In the genomic region with DNA sequence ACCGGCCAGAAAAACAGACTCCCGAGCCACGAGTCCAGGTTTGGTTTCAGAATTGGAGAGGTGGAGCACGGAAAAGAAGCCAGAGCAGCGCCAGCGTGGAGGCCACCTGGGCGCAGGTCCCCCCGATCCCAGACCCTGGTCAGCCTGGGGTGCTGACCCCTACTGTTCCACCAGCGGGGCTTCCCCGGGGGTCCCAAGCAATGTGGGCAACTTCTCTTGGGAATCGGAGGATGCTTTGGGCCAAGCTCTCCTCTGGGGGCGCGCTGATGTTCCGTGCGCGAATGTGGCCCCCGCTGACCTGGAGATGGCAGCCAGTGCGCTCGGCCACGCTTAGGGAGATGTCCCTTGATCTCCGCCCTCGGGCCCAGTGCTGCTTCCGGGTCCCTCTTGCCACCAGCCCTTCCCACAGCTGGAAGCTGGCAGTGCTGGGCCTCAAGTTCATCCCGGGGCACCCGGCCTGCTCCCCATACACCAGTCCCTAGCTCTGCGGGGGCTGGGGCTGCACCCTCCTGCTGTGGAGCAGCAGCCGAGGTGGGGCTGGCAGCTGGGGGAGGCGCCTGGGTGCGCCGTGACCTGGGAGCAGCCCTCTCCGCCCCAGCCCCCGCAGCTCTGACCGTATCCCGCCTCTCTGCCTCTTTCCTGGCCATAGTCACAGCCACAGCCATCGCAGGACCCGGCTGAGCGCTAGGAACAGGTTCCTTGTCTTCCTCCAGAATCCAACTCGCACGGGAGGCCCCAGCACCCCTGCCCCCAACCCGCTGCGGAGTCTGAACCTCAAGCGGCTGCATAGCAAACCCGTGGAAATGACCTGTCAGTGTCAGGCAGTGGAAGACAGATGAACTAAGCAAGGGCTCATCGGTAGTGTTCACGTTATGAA, we compare ENCODE assay signal across 16 cellular contexts.
DNase-seq lines count a peak whose midpoint lies in the region; ATAC-seq and TF ChIP-seq lines count a peak whose summit lies in the region.
"Had no signal": no experiment of that assay in that cellular context is flagged by ENCODE, and none has a peak within 500 bp of the region (broad histone marks: within the 10 kb centered on the region; RNA-seq: fewer than 3 reads in every experiment).

No MANE protein-coding gene starts in this region.

- H3K4me1 Mint-ChIP-seq in Calu3 (ENCODE audit: low read depth, unreplicated experiment) (peaks cover 14% of the 10 kb centered on the region), glutamatergic neuron (ENCODE audit: low read depth, unreplicated experiment) (no peaks in the 10 kb centered on the region), nephron progenitor cell (peaks cover 27% of the 10 kb centered on the region)

- DNase-seq in Calu3 (peak; percentile 25), NCI-H526 treated with DMSO at 0.1 percent for 48 hours (lab: John Stamatoyannopoulos, UW) (peak; percentile 21), glutamatergic neuron (peak; percentile 26), nephron progenitor cell (peak; percentile 25), AG08395 (ENCODE audit: low spot score) (no peak), putamen (ENCODE audit: low spot score) (no peak)
- no peak for DNase-seq in stimulated activated CD4-positive, alpha-beta T cell treated with anti-CD3 and anti-CD28 coated beads, Interleukin-4, amount 100 ng/mL, for 1 hour
- DNase-seq: activated CD4-positive, alpha-beta memory T cell treated with anti-CD3 and anti-CD28 coated beads for 36 hours; activated naive CD8-positive, alpha-beta T cell treated with anti-CD3 and anti-CD28 coated beads, Interleukin-2, amount 50 U/mL, for 24 hours; activated T-cell treated with anti-CD3 and anti-CD28 coated beads, Interleukin-2, amount 50 U/mL, for 48 hours; caudate nucleus; immature natural killer cell; NCI-H1694; NCI-H510A; stimulated activated naive CD4-positive, alpha-beta T cell treated with Interleukin-2 at 50 U/mL for 16 hours had no signal

- no peak for ATAC-seq in HG02885 (IDR thresholded peaks at IDR 0.05; ENCODE audit: poor library complexity, unreplicated experiment)
- ATAC-seq: activated naive CD8-positive, alpha-beta T cell treated with anti-CD3 and anti-CD28 coated beads, Interleukin-2, amount 50 U/mL, for 24 hours had no signal

- CTCF ChIA-PET in Calu3 (lab: Charles Lee), result no interaction called here

- BruUV-seq in Calu3 (replicated peaks; lab: Mats Ljungman, UMichigan), result no TSS peak

- H3K36me3 Mint-ChIP-seq in Calu3 (ENCODE audit: insufficient read depth, unreplicated experiment) (peaks cover 8% of the 10 kb centered on the region), glutamatergic neuron (ENCODE audit: unreplicated experiment) (no peaks in the 10 kb centered on the region), nephron progenitor cell (ENCODE audit: low read depth) (peaks cover 38% of the 10 kb centered on the region)

- H3K4me3 Mint-ChIP-seq in Calu3 (ENCODE audit: low read depth, unreplicated experiment) (peak overlapping the region; percentile 63), glutamatergic neuron (ENCODE audit: unreplicated experiment) (no peak overlapping the region), nephron progenitor cell (peak overlapping the region; percentile 51)
- H3K4me3 Mint-ChIP-seq: activated CD4-positive, alpha-beta memory T cell treated with anti-CD3 and anti-CD28 coated beads for 36 hours; activated naive CD8-positive, alpha-beta T cell treated with anti-CD3 and anti-CD28 coated beads, Interleukin-2, amount 50 U/mL, for 24 hours; immature natural killer cell had no signal

- H3K27me3 Mint-ChIP-seq in Calu3 (ENCODE audit: unreplicated experiment), result no peaks in the 10 kb centered on the region
- no peaks in the 10 kb centered on the region for H3K27me3 Mint-ChIP-seq in glutamatergic neuron (ENCODE audit: unreplicated experiment)
- no peaks in the 10 kb centered on the region for H3K27me3 Mint-ChIP-seq in nephron progenitor cell (ENCODE audit: low read depth, poor library complexity)
- H3K27me3 Mint-ChIP-seq: activated CD4-positive, alpha-beta memory T cell treated with anti-CD3 and anti-CD28 coated beads for 36 hours; activated naive CD8-positive, alpha-beta T cell treated with anti-CD3 and anti-CD28 coated beads, Interleukin-2, amount 50 U/mL, for 24 hours had no signal

- intact Hi-C loops in Calu3 (cut with micrococcal nuclease; ENCODE audit: unreplicated experiment), result no loop called here

- no peaks in the 10 kb centered on the region for H3K9me3 Mint-ChIP-seq in Calu3 (ENCODE audit: low read depth, unreplicated experiment)
- H3K9me3 Mint-ChIP-seq in glutamatergic neuron (ENCODE audit: unreplicated experiment), result peaks cover 3% of the 10 kb centered on the region
- H3K9me3 Mint-ChIP-seq in nephron progenitor cell, result peaks cover 17% of the 10 kb centered on the region
- H3K9me3 Mint-ChIP-seq: activated CD4-positive, alpha-beta memory T cell treated with anti-CD3 and anti-CD28 coated beads for 36 hours; activated naive CD8-positive, alpha-beta T cell treated with anti-CD3 and anti-CD28 coated beads, Interleukin-2, amount 50 U/mL, for 24 hours; immature natural killer cell had no signal

- TF ChIP-seq CTCF in Calu3 (IDR thresholded peaks at IDR 0.05; ENCODE audit: unreplicated experiment) (no peak), glutamatergic neuron (IDR thresholded peaks at IDR 0.05; ENCODE audit: partially characterized antibody, unreplicated experiment) (no peak), nephron progenitor cell (IDR thresholded peaks at IDR 0.05) (no peak)

- H3K27ac Mint-ChIP-seq in Calu3 (ENCODE audit: unreplicated experiment) (peak overlapping the region; percentile 17), glutamatergic neuron (ENCODE audit: unreplicated experiment) (no peak overlapping the region), nephron progenitor cell (peak overlapping the region; percentile 98)
- H3K27ac Mint-ChIP-seq: activated CD4-positive, alpha-beta memory T cell treated with anti-CD3 and anti-CD28 coated beads for 36 hours; activated naive CD8-positive, alpha-beta T cell treated with anti-CD3 and anti-CD28 coated beads, Interleukin-2, amount 50 U/mL, for 24 hours; immature natural killer cell had no signal

Comparison
In these comparisons a context has a peak if more than half of its experiments do, and no peak if none do; other contexts are left out.
1. DNase-seq: peak in Calu3 (single experiment), NCI-H526 treated with DMSO at 0.1 percent for 48 hours (single experiment), glutamatergic neuron (single experiment) and nephron progenitor cell (single experiment); none in AG08395 (single experiment), putamen (single experiment) and stimulated activated CD4-positive, alpha-beta T cell treated with anti-CD3 and anti-CD28 coated beads, Interleukin-4, amount 100 ng/mL, for 1 hour (single experiment).